22 cellular contexts compared by ENCODE assay signal in genomic region chr7:116251675-116252074, GRCh38. TPM values are rescaled to one million over a fixed set of nuclear protein-coding genes. Genes with fewer than 3 reads are reported as not detected.
A peak's percentile ranks its signal among the peaks of the same experiment; 100 is the strongest.
DNase-seq lines count a peak whose midpoint lies in the region; ATAC-seq and TF ChIP-seq lines count a peak whose summit lies in the region.
"Had no signal": no experiment of that assay in that cellular context is flagged by ENCODE, and none has a peak within 500 bp of the region (broad histone marks: within the 10 kb centered on the region; RNA-seq: fewer than 3 reads in every experiment).

No MANE protein-coding gene starts in this region.

- DNase-seq in activated T-cell treated with anti-CD3 and anti-CD28 coated beads, Interleukin-2, amount 50 U/mL, for 24 hours: no peak
- DNase-seq in activated T-cell treated with anti-CD3 and anti-CD28 coated beads for 4 hours (no peak), A673 (ENCODE audit: low spot score) (no peak), NCI-H526 treated with DMSO at 0.1 percent for 48 hours (lab: John Stamatoyannopoulos, UW) (no peak)
- DNase-seq in naive thymus-derived CD8-positive, alpha-beta T cell: no peak
- DNase-seq in effector memory CD4-positive, alpha-beta T cell: no peak
- DNase-seq: COR-L47, DMS79, H9, HFFc6, KBM-7, NCI-H1092, NCI-H1436, NCI-H187 treated with DMSO at 0.1 percent for 48 hours, NCI-H2107, NCI-H446 treated with DMSO at 0.1 percent for 48 hours, NCI-H748 treated with DMSO at 0.1 percent for 48 hours had no signal

- H3K27me3 Mint-ChIP-seq in activated T-cell treated with anti-CD3 and anti-CD28 coated beads, Interleukin-2, amount 50 U/mL, for 24 hours: no peaks in the 10 kb centered on the region
- H3K27me3 Mint-ChIP-seq in naive thymus-derived CD8-positive, alpha-beta T cell: no peaks in the 10 kb centered on the region

- H3K4me1 Mint-ChIP-seq in activated T-cell treated with anti-CD3 and anti-CD28 coated beads, Interleukin-2, amount 50 U/mL, for 24 hours (ENCODE audit: low read depth): peaks cover 21% of the 10 kb centered on the region
- H3K4me1 Mint-ChIP-seq in naive thymus-derived CD8-positive, alpha-beta T cell: peaks cover 15 to 38% (median 30%) of the 10 kb centered on the region in 4 donors

- H3K36me3 ChIP-seq in A673 (ENCODE audit: insufficient read depth, low read length, poor library complexity, severe bottlenecking): peaks cover 79% of the 10 kb centered on the region
- peaks cover 55% of the 10 kb centered on the region for H3K36me3 ChIP-seq in effector memory CD4-positive, alpha-beta T cell (ENCODE audit: control insufficient read depth, insufficient read depth, low read length)

- H3K36me3 Mint-ChIP-seq in activated T-cell treated with anti-CD3 and anti-CD28 coated beads, Interleukin-2, amount 50 U/mL, for 24 hours (ENCODE audit: low read depth): peaks cover 87% of the 10 kb centered on the region
- H3K36me3 Mint-ChIP-seq in naive thymus-derived CD8-positive, alpha-beta T cell: peaks cover 0 to 85% (median 22%) of the 10 kb centered on the region in 3 donors

- BruUV-seq in A673 (replicated peaks; lab: Mats Ljungman, UMichigan): no TSS peak

- POLR2A ChIA-PET in A673 (lab: Charles Lee; ENCODE audit: low non-redundant PET): no interaction called here
- POLR2A ChIA-PET in naive thymus-derived CD8-positive, alpha-beta T cell (lab: Charles Lee): no interaction called here

- H3K27ac Mint-ChIP-seq in activated T-cell treated with anti-CD3 and anti-CD28 coated beads, Interleukin-2, amount 50 U/mL, for 24 hours: peak overlapping the region; percentile 44
- H3K27ac Mint-ChIP-seq in naive thymus-derived CD8-positive, alpha-beta T cell: peak overlapping the region in 9 of 10 donors; percentile 25 to 95 (median 63)
- H3K27ac Mint-ChIP-seq: HFFc6 had no signal

- H3K4me1 ChIP-seq in A673 (ENCODE audit: insufficient read depth, low read length, poor library complexity, severe bottlenecking): peaks cover 9% of the 10 kb centered on the region
- no peaks in the 10 kb centered on the region for H3K4me1 ChIP-seq in effector memory CD4-positive, alpha-beta T cell (ENCODE audit: control insufficient read depth, insufficient read depth, low read length, poor library complexity, severe bottlenecking)

- H3K27me3 ChIP-seq in A673 (replicated peaks; ENCODE audit: insufficient read depth, low read depth, low read length, poor library complexity): no peaks in the 10 kb centered on the region
- H3K27me3 ChIP-seq in effector memory CD4-positive, alpha-beta T cell (replicated peaks; ENCODE audit: control insufficient read depth, insufficient read depth, low read length, poor library complexity, severe bottlenecking): no peaks in the 10 kb centered on the region

- H3K4me3 Mint-ChIP-seq in activated T-cell treated with anti-CD3 and anti-CD28 coated beads, Interleukin-2, amount 50 U/mL, for 24 hours: no peak overlapping the region
- H3K4me3 Mint-ChIP-seq in naive thymus-derived CD8-positive, alpha-beta T cell: no peak overlapping the region
- H3K4me3 Mint-ChIP-seq: H9, HFFc6 had no signal

- H3K9me3 ChIP-seq in A673 (ENCODE audit: low read depth, low read length, poor library complexity, severe bottlenecking): no peaks in the 10 kb centered on the region
- H3K9me3 ChIP-seq in effector memory CD4-positive, alpha-beta T cell (ENCODE audit: control insufficient read depth, low read length): no peaks in the 10 kb centered on the region

- no peak for TF ChIP-seq CTCF in A673 (conservative IDR thresholded peaks at IDR 0.05; ENCODE audit: low read depth, low read length)

- CTCF ChIA-PET in A673 (lab: Charles Lee): interaction anchor here (1.8 kb wide), 1 partner anchor 71 kb away, joined by 5 read pairs; no protein-coding TSS in a partner anchor

- ATAC-seq in HG02852 (IDR thresholded peaks at IDR 0.05; ENCODE audit: unreplicated experiment): peak; percentile 44
- ATAC-seq in naive thymus-derived CD8-positive, alpha-beta T cell: no peak
- ATAC-seq in HG02588 (IDR thresholded peaks at IDR 0.05; ENCODE audit: unreplicated experiment): no peak
- ATAC-seq: SK-N-SH treated with all-trans-retinoic acid at 6 μM for 48 hours had no signal

- no peaks in the 10 kb centered on the region for H3K9me3 Mint-ChIP-seq in activated T-cell treated with anti-CD3 and anti-CD28 coated beads, Interleukin-2, amount 50 U/mL, for 24 hours
- no peaks in the 10 kb centered on the region for H3K9me3 Mint-ChIP-seq in naive thymus-derived CD8-positive, alpha-beta T cell
- H3K9me3 Mint-ChIP-seq: H9, HFFc6 had no signal

- H3K4me3 ChIP-seq in A673 (ENCODE audit: low read depth, low read length, poor library complexity, severe bottlenecking): no peak overlapping the region
- H3K4me3 ChIP-seq in effector memory CD4-positive, alpha-beta T cell (ENCODE audit: insufficient read depth, low read depth, low read length, poor library complexity, severe bottlenecking): no peak overlapping the region

- H3K27ac ChIP-seq in A673 (ENCODE audit: low read depth, low read length, poor library complexity, severe bottlenecking): peak overlapping the region; percentile 40
- no peak overlapping the region for H3K27ac ChIP-seq in effector memory CD4-positive, alpha-beta T cell (ENCODE audit: insufficient read depth, low read length, poor library complexity, severe bottlenecking)
- H3K27ac ChIP-seq: 22Rv1, RWPE1 had no signal

- intact Hi-C loops in A673 (cut with micrococcal nuclease; ENCODE audit: unreplicated experiment): no loop called here

RNA-seq across cellular contexts. Expression of gene TES, which starts 41.3 kb away (rescaled TPM):
- 115 and 121 TPM in 2 replicates for total RNA-seq in A673 (2021)
- 100 to 1,000 TPM; 119 to 122 TPM for total RNA-seq in naive thymus-derived CD8-positive, alpha-beta T cell
- polyA plus RNA-seq in naive thymus-derived CD8-positive, alpha-beta T cell: 100 to 1,000 TPM; 177 to 185 (median 181) TPM
